Comparison of ENCODE assay signal across 1 cellular context in the genomic region with DNA sequence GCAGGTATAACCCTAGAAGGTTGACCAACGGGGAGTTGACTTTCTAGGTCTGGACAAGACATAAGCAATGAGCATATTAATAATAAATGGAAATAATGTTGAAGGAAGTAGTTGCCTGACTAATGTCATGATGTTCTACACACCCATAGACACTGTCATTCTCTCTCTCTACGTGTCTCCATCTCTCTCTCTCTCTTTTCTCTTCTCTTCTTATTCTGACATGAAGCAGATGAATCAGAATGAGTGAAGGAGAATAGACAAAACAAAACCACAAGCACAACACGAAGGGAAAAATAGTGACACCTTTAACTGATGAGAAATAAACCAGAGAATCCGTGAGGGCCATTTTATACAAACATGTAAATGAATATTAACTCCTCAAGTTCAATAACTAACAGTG.
TF ChIP-seq lines count a peak whose summit lies in the region.

No MANE protein-coding gene starts in this region.

TF ChIP-seq in HCT116, 20 proteins besides CTCF, POLR2A, EP300 and RAD21:
- TF ChIP-seq EZH2phosphoT487 (IDR thresholded peaks at IDR 0.05; ENCODE audit: borderline replicate concordance) (no peak), TCF7L2 (IDR thresholded peaks at IDR 0.05; ENCODE audit: borderline replicate concordance, extremely low read depth, insufficient read depth, insufficient read length) (no peak), ZNF274 (IDR thresholded peaks at IDR 0.05; ENCODE audit: low read depth, low read length) (no peak), SRF (IDR thresholded peaks at IDR 0.05; ENCODE audit: low read depth) (no peak), CEBPB (IDR thresholded peaks at IDR 0.05; ENCODE audit: low read depth) (no peak), SP1 (IDR thresholded peaks at IDR 0.05; ENCODE audit: low read depth) (no peak), CBX3 (IDR thresholded peaks at IDR 0.05; ENCODE audit: low read depth) (no peak), POLR2AphosphoS5 (IDR thresholded peaks at IDR 0.05; ENCODE audit: low read depth, low read length) (no peak), FOSL1 (IDR thresholded peaks at IDR 0.05; ENCODE audit: low read depth) (no peak), EZH2 (IDR thresholded peaks at IDR 0.05) (no peak), ELF1 (IDR thresholded peaks at IDR 0.05; ENCODE audit: borderline replicate concordance, low read depth) (no peak), EGR1 (IDR thresholded peaks at IDR 0.05; ENCODE audit: low read depth) (no peak), JUND (IDR thresholded peaks at IDR 0.05) (no peak), SIN3A (IDR thresholded peaks at IDR 0.05; ENCODE audit: low read depth) (no peak)
- TF ChIP-seq, protein P1, sequence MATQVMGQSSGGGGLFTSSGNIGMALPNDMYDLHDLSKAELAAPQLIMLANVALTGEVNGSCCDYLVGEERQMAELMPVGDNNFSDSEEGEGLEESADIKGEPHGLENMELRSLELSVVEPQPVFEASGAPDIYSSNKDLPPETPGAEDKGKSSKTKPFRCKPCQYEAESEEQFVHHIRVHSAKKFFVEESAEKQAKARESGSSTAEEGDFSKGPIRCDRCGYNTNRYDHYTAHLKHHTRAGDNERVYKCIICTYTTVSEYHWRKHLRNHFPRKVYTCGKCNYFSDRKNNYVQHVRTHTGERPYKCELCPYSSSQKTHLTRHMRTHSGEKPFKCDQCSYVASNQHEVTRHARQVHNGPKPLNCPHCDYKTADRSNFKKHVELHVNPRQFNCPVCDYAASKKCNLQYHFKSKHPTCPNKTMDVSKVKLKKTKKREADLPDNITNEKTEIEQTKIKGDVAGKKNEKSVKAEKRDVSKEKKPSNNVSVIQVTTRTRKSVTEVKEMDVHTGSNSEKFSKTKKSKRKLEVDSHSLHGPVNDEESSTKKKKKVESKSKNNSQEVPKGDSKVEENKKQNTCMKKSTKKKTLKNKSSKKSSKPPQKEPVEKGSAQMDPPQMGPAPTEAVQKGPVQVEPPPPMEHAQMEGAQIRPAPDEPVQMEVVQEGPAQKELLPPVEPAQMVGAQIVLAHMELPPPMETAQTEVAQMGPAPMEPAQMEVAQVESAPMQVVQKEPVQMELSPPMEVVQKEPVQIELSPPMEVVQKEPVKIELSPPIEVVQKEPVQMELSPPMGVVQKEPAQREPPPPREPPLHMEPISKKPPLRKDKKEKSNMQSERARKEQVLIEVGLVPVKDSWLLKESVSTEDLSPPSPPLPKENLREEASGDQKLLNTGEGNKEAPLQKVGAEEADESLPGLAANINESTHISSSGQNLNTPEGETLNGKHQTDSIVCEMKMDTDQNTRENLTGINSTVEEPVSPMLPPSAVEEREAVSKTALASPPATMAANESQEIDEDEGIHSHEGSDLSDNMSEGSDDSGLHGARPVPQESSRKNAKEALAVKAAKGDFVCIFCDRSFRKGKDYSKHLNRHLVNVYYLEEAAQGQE (IDR thresholded peaks at IDR 0.05; ENCODE audit: low read depth), result no peak
- TF ChIP-seq, protein P2, sequence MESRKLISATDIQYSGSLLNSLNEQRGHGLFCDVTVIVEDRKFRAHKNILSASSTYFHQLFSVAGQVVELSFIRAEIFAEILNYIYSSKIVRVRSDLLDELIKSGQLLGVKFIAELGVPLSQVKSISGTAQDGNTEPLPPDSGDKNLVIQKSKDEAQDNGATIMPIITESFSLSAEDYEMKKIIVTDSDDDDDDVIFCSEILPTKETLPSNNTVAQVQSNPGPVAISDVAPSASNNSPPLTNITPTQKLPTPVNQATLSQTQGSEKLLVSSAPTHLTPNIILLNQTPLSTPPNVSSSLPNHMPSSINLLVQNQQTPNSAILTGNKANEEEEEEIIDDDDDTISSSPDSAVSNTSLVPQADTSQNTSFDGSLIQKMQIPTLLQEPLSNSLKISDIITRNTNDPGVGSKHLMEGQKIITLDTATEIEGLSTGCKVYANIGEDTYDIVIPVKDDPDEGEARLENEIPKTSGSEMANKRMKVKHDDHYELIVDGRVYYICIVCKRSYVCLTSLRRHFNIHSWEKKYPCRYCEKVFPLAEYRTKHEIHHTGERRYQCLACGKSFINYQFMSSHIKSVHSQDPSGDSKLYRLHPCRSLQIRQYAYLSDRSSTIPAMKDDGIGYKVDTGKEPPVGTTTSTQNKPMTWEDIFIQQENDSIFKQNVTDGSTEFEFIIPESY (IDR thresholded peaks at IDR 0.05; ENCODE audit: extremely low read depth, insufficient replicate concordance, low read length), result no peak
- TF ChIP-seq, protein P3, sequence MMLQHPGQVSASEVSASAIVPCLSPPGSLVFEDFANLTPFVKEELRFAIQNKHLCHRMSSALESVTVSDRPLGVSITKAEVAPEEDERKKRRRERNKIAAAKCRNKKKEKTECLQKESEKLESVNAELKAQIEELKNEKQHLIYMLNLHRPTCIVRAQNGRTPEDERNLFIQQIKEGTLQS (IDR thresholded peaks at IDR 0.05), result no peak
